In the genomic region with DNA sequence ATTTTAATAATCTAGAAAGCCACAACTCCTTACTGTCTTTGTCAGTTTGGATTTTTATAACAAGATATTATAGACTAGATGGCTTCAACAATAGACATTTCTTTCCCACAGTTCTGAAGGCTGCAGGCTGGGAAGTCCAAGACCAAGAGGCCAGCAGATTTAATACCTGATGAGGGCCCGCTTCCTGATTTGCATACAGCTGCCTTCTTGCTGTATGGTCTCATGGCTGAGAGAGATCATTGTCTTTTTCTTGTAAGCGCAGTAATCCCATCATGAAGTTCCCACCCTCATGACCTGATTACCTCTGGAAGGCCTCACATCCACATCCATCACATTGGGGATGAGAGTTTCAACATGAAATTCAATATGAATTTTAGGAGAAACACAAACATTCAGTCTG, we compare ENCODE assay signal across 1 cellular context.
TF ChIP-seq lines count a peak whose summit lies in the region.

No MANE protein-coding gene starts in this region.

TF ChIP-seq in GM12878, 131 proteins besides CTCF, POLR2A, EP300 and RAD21 (continued from another document):
- TF ChIP-seq RELB (IDR thresholded peaks at IDR 0.05; ENCODE audit: low read depth), result no peak
- TF ChIP-seq CEBPZ (IDR thresholded peaks at IDR 0.05; ENCODE audit: low read depth, low read length), result no peak
- no peak for TF ChIP-seq ZNF24 (IDR thresholded peaks at IDR 0.05)
- TF ChIP-seq SIN3A (IDR thresholded peaks at IDR 0.05; ENCODE audit: low read depth, low read length), result no peak
- TF ChIP-seq CHD4 (IDR thresholded peaks at IDR 0.05), result no peak
- TF ChIP-seq IKZF1 (conservative IDR thresholded peaks at IDR 0.05), result 0 out of 2 replicates have a peak, but pooled peaks have one; percentile 22
